Comparison of ENCODE assay signal across 1 cellular context in the genomic region with DNA sequence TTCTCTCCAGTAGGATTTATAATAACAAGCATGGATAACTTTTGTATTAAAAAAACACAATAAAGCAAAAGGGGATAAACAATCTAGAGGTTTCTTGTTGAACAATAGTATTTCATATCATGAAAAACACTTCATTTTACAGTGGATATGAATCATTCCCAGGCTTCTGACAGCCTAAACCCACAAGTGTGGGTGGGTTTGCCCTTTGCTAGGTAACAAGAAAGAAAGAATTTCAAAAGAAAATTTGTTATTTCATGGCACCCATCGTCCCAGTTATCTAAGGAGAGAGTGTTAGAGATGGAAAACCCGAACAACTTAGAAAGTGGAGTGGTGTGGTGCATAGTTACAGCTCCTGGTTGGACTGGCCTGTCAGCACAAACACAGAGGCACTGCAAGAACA.
TF ChIP-seq lines count a peak whose summit lies in the region.

No MANE protein-coding gene starts in this region.

TF ChIP-seq in H1, 55 proteins besides CTCF, POLR2A, EP300 and RAD21:
- TF ChIP-seq CTBP2 (IDR thresholded peaks at IDR 0.05; ENCODE audit: borderline replicate concordance, insufficient read depth, insufficient read length, low read length) (no peak), RBBP5 (IDR thresholded peaks at IDR 0.05; ENCODE audit: borderline replicate concordance, low read depth, low read length) (no peak), YY1 (IDR thresholded peaks at IDR 0.05; ENCODE audit: low read depth, low read length) (no peak)
TF ChIP-seq in H1: peak in this region for 0.
